Comparison of ENCODE assay signal across 8 cellular contexts in the genomic region with DNA sequence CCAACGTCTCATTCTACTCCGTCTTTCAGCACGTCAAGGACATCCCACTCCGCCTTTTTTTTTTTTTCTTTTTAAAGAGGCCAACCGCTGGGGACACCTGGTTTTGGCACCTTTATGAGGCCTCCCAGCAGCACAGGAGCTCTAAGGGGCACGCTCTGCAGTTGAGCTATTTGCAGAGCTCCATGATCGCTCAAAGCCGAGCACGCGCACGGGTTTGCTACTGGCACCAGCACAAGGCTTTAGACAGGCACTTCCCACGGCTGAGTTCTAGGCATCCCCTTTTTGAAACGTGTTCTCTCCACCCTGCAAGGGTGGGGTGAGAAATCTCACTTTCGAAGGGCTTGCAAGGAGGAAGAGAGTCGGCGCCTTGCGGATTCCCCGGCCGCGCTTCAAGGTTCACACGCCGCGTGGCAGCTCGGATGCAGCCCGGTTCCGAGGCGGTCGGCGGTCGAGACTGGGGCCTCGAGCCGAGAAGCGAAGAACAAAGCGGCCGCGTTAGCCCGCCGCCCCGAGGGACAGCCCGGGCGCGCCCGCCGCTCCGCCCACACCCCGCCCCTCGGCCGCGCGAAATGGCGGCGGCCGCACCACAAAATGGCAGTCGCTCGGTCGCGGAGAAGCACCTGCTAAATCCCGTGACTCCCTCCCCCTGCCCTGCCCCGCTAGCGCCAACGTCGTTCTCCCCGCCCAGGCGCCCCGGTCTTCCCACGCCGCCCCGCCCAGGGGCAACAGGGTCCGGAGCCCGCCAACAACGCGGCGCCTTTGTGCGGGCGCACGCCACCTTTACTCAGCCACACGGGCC.
A peak's percentile ranks its signal among the peaks of the same experiment; 100 is the strongest.
DNase-seq lines count a peak whose midpoint lies in the region; ATAC-seq and TF ChIP-seq lines count a peak whose summit lies in the region.

No MANE protein-coding gene starts in this region.

- DNase-seq in AG09309 (ENCODE audit: low read depth) (no peak), NCI-H446 treated with DMSO at 0.1 percent for 48 hours (lab: John Stamatoyannopoulos, UW) (peak; percentile 92), cerebellar cortex (ENCODE audit: low spot score) (peak; percentile 92), kidney glomerular epithelial cell (lab: John Stamatoyannopoulos, UW) (peak; percentile 95)
- DNase-seq in activated CD4-positive, CD25-positive, alpha-beta regulatory T cell treated with anti-CD3 and anti-CD28 coated beads, Interleukin-2, amount 50 U/mL, for 72 hours: peak; percentile 85
- peak; percentile 85 to 86 for DNase-seq in stimulated activated CD4-positive, alpha-beta T cell treated with anti-CD3 and anti-CD28 coated beads, Interleukin-15, amount 100 ng/mL, for 48 hours (ENCODE audit: low read depth in 2 of 2)

- ATAC-seq in GM19043 (IDR thresholded peaks at IDR 0.05; ENCODE audit: low read depth, unreplicated experiment) (peak; percentile 43), HG03342 (IDR thresholded peaks at IDR 0.05; ENCODE audit: unreplicated experiment) (peak; percentile 38)

- peak overlapping the region; percentile 75 for H3K4me3 ChIP-seq in AG09309 (ENCODE audit: control insufficient read depth, low read depth, low read length)

- TF ChIP-seq CTCF in AG09309 (IDR thresholded peaks at IDR 0.05; ENCODE audit: control insufficient read depth, insufficient read depth, low read depth, low read length, missing control alignments): no peak
